In genomic region chr12:105083551-105084105, GRCh38 we compare ENCODE assay signal across 8 cellular contexts. TPM values are rescaled to one million over a fixed set of nuclear protein-coding genes. Genes with fewer than 3 reads are reported as not detected.
A peak's percentile ranks its signal among the peaks of the same experiment; 100 is the strongest.
DNase-seq lines count a peak whose midpoint lies in the region; ATAC-seq and TF ChIP-seq lines count a peak whose summit lies in the region.

No MANE protein-coding gene starts in this region.

- H3K27me3 ChIP-seq in gastroesophageal sphincter = no peaks in the 10 kb centered on the region
- no peaks in the 10 kb centered on the region for H3K27me3 ChIP-seq in neuron (ENCODE audit: insufficient read depth, low read length)

- POLR2A ChIA-PET in activated CD4-positive, alpha-beta T cell treated with anti-CD3 and anti-CD28 coated beads for 36 hours (lab: Charles Lee) = no interaction called here

- H3K4me3 ChIP-seq in LNCaP clone FGC (ENCODE audit: low read depth, low read length) (peak overlapping the region; percentile 43), gastroesophageal sphincter (peak overlapping the region; percentile 50 to 67), neuron (ENCODE audit: low read length) (peak overlapping the region; percentile 39)

- no peaks in the 10 kb centered on the region for H3K36me3 ChIP-seq in gastroesophageal sphincter
- no peaks in the 10 kb centered on the region for H3K36me3 ChIP-seq in neuron (ENCODE audit: insufficient read depth, low read length)

- peak; percentile 42 for DNase-seq in activated CD4-positive, alpha-beta T cell treated with anti-CD3 and anti-CD28 coated beads for 36 hours
- DNase-seq in activated CD4-positive, alpha-beta T cell treated with anti-CD3 and anti-CD28 coated beads, Interleukin-2, amount 50 U/mL, for 4 hours = no peak
- DNase-seq in LNCaP clone FGC (ENCODE audit: low read depth) (no peak), foreskin melanocyte (no peak)
- DNase-seq in activated naive CD4-positive, alpha-beta T cell treated with anti-CD3 and anti-CD28 coated beads for 36 hours = peak; percentile 49

- peak overlapping the region; percentile 49 for H2AFZ ChIP-seq in neuron (ENCODE audit: low read depth, low read length)

- peaks cover 7% of the 10 kb centered on the region for H3K4me1 Mint-ChIP-seq in activated CD4-positive, alpha-beta T cell treated with anti-CD3 and anti-CD28 coated beads for 36 hours
- peaks cover 8% of the 10 kb centered on the region for H3K4me1 Mint-ChIP-seq in activated naive CD4-positive, alpha-beta T cell treated with anti-CD3 and anti-CD28 coated beads for 36 hours (ENCODE audit: low read depth)

- intact Hi-C loops in activated CD4-positive, alpha-beta T cell treated with anti-CD3 and anti-CD28 coated beads for 36 hours (cut with DNase I, micrococcal nuclease) = loop anchor here in 1 of 2 experiments (1.0 kb wide), 1 partner anchor 24 kb away; the partner anchor contains the start of gene WASHC4
- intact Hi-C loops in activated naive CD4-positive, alpha-beta T cell treated with anti-CD3 and anti-CD28 coated beads for 36 hours (cut with micrococcal nuclease) = loop anchor here (1.0 kb wide), 1 partner anchor 24 kb away; the partner anchor contains the start of gene WASHC4

- CTCF ChIA-PET in activated CD4-positive, alpha-beta T cell treated with anti-CD3 and anti-CD28 coated beads for 36 hours (lab: Charles Lee) = interaction anchor here (1.2 to 1.3 kb wide), 2 partner anchors 29 to 622 kb away, joined by 3 to 4 read pairs; no protein-coding TSS in a partner anchor
- CTCF ChIA-PET in activated naive CD4-positive, alpha-beta T cell treated with anti-CD3 and anti-CD28 coated beads for 36 hours (lab: Charles Lee) = interaction anchor here (0.6 to 1.3 kb wide), 4 partner anchors 32 to 702 kb away, joined by 3 to 4 read pairs (median 3); no protein-coding TSS in a partner anchor

- H3K27me3 Mint-ChIP-seq in activated CD4-positive, alpha-beta T cell treated with anti-CD3 and anti-CD28 coated beads for 36 hours = peaks cover 24% of the 10 kb centered on the region
- H3K27me3 Mint-ChIP-seq in activated naive CD4-positive, alpha-beta T cell treated with anti-CD3 and anti-CD28 coated beads for 36 hours (ENCODE audit: low read depth) = peaks cover 21% of the 10 kb centered on the region

- H3K4me1 ChIP-seq in gastroesophageal sphincter (peaks cover 0 to 23% (median 4%) of the 10 kb centered on the region in 3 donors), neuron (ENCODE audit: insufficient read depth, low read length) (peaks cover 9% of the 10 kb centered on the region)

- no peak for TF ChIP-seq POLR2A in gastroesophageal sphincter (IDR thresholded peaks at IDR 0.05)

- H3K9me3 Mint-ChIP-seq in activated CD4-positive, alpha-beta T cell treated with anti-CD3 and anti-CD28 coated beads for 36 hours (ENCODE audit: low read depth) = peaks cover 3% of the 10 kb centered on the region
- H3K9me3 Mint-ChIP-seq in activated naive CD4-positive, alpha-beta T cell treated with anti-CD3 and anti-CD28 coated beads for 36 hours = no peaks in the 10 kb centered on the region

- TF ChIP-seq CTCF in LNCaP clone FGC (IDR thresholded peaks at IDR 0.05; ENCODE audit: control insufficient read depth, extremely low read depth, insufficient read depth) (no peak), gastroesophageal sphincter (IDR thresholded peaks at IDR 0.05) (peak in 1 of 4 experiments; percentile 13)

- H3K9me3 ChIP-seq in gastroesophageal sphincter (no peaks in the 10 kb centered on the region), neuron (ENCODE audit: low read length) (peaks cover 3% of the 10 kb centered on the region)

- H3K27ac Mint-ChIP-seq in activated CD4-positive, alpha-beta T cell treated with anti-CD3 and anti-CD28 coated beads for 36 hours = peak overlapping the region; percentile 59
- no peak overlapping the region for H3K27ac Mint-ChIP-seq in activated naive CD4-positive, alpha-beta T cell treated with anti-CD3 and anti-CD28 coated beads for 36 hours

- WGBS in gastroesophageal sphincter (ENCODE audit: low coverage in 1 of 2), 2 donors = 5 to 21% methylated on average over 9 to 11 of the region's 18 CpGs

- H3K4me3 Mint-ChIP-seq in activated CD4-positive, alpha-beta T cell treated with anti-CD3 and anti-CD28 coated beads for 36 hours = peak overlapping the region; percentile 76
- H3K4me3 Mint-ChIP-seq in activated naive CD4-positive, alpha-beta T cell treated with anti-CD3 and anti-CD28 coated beads for 36 hours = peak overlapping the region; percentile 87

- TF ChIP-seq EP300 in gastroesophageal sphincter (IDR thresholded peaks at IDR 0.05) = no peak

- ATAC-seq in activated CD4-positive, alpha-beta T cell treated with anti-CD3 and anti-CD28 coated beads for 36 hours = peak; percentile 11
- peak; percentile 76 for ATAC-seq in gastroesophageal sphincter
- ATAC-seq in HG02870 (IDR thresholded peaks at IDR 0.05; ENCODE audit: unreplicated experiment) = no peak

- H3K36me3 Mint-ChIP-seq in activated CD4-positive, alpha-beta T cell treated with anti-CD3 and anti-CD28 coated beads for 36 hours (ENCODE audit: low read depth) = no peaks in the 10 kb centered on the region
- peaks cover 2% of the 10 kb centered on the region for H3K36me3 Mint-ChIP-seq in activated naive CD4-positive, alpha-beta T cell treated with anti-CD3 and anti-CD28 coated beads for 36 hours (ENCODE audit: low read depth)

- H3K27ac ChIP-seq in gastroesophageal sphincter = peak overlapping the region in 3 of 4 donors; percentile 56 to 81 (median 74)

RNA-seq across cellular contexts. Expression of gene ALDH1L2, which starts 0.6 kb away (rescaled TPM):
- total RNA-seq in activated CD4-positive, alpha-beta T cell treated with anti-CD3 and anti-CD28 coated beads for 36 hours = 1 to 10 TPM; 7.1 to 7.6 TPM
- total RNA-seq in activated naive CD4-positive, alpha-beta T cell treated with anti-CD3 and anti-CD28 coated beads for 36 hours = 10 to 100 TPM; 12.2 to 14.3 TPM
- total RNA-seq in gastroesophageal sphincter = 1 to 10 TPM; 4.0 to 8.1 (median 7.1) TPM

RNA-seq across cellular contexts. Expression of gene WASHC4, which starts 23.9 kb away (rescaled TPM):
- 10 to 100 TPM; 29.6 to 35.9 TPM for total RNA-seq in activated CD4-positive, alpha-beta T cell treated with anti-CD3 and anti-CD28 coated beads for 36 hours
- 10 to 100 TPM; 23.7 to 26.0 TPM for total RNA-seq in activated naive CD4-positive, alpha-beta T cell treated with anti-CD3 and anti-CD28 coated beads for 36 hours
- total RNA-seq in gastroesophageal sphincter = 100 to 1,000 TPM in 1 of 4 donors, 10 to 100 TPM in 3; 32.7 to 136 (median 53.6) TPM

Comparison
In these comparisons a context has a peak if more than half of its experiments do, and no peak if none do; other contexts are left out.
1. DNase-seq: peak in activated CD4-positive, alpha-beta T cell treated with anti-CD3 and anti-CD28 coated beads for 36 hours (single experiment) and activated naive CD4-positive, alpha-beta T cell treated with anti-CD3 and anti-CD28 coated beads for 36 hours (single experiment); none in activated CD4-positive, alpha-beta T cell treated with anti-CD3 and anti-CD28 coated beads, Interleukin-2, amount 50 U/mL, for 4 hours (0 of 2), LNCaP clone FGC (single experiment) and foreskin melanocyte (single experiment).
2. Peak in every context shown above with its lines, with median percentiles within 50 percentile points of each other: H3K4me3 ChIP-seq.